ENCODE assay signal across 8 cellular contexts in genomic region chr2:3651686-3652516, GRCh38. TPM values are rescaled to one million over a fixed set of nuclear protein-coding genes. Genes with fewer than 3 reads are reported as not detected.
DNase-seq lines count a peak whose midpoint lies in the region; ATAC-seq and TF ChIP-seq lines count a peak whose summit lies in the region.

No MANE protein-coding gene starts in this region.

- no peak for TF ChIP-seq CTCF in AG09309 (IDR thresholded peaks at IDR 0.05; ENCODE audit: control insufficient read depth, insufficient read depth, low read depth, low read length, missing control alignments)
- no peak for TF ChIP-seq CTCF in foreskin keratinocyte (conservative IDR thresholded peaks at IDR 0.05)
- no peak for TF ChIP-seq CTCF in suprapubic skin (IDR thresholded peaks at IDR 0.05)

- H2AFZ ChIP-seq in neuron (ENCODE audit: low read depth, low read length), result peak overlapping the region; percentile 32

- H3K27ac ChIP-seq in foreskin keratinocyte (no peak overlapping the region), suprapubic skin (no peak overlapping the region)

- H3K27me3 ChIP-seq in foreskin keratinocyte (peaks cover 10% of the 10 kb centered on the region), neuron (ENCODE audit: insufficient read depth, low read length) (no peaks in the 10 kb centered on the region), suprapubic skin (peaks cover 18% of the 10 kb centered on the region)

- H3K36me3 ChIP-seq in neuron (ENCODE audit: insufficient read depth, low read length) (no peaks in the 10 kb centered on the region), suprapubic skin (no peaks in the 10 kb centered on the region)

- no peak for TF ChIP-seq POLR2A in suprapubic skin (IDR thresholded peaks at IDR 0.05)

- no peaks in the 10 kb centered on the region for H3K4me1 ChIP-seq in foreskin keratinocyte
- peaks cover 30% of the 10 kb centered on the region for H3K4me1 ChIP-seq in neuron (ENCODE audit: insufficient read depth, low read length)
- peaks cover 11% of the 10 kb centered on the region for H3K4me1 ChIP-seq in suprapubic skin

- 46% methylated on average over 27 of the region's 42 CpGs for WGBS in suprapubic skin

- ATAC-seq in GM19043 (IDR thresholded peaks at IDR 0.05; ENCODE audit: low read depth, unreplicated experiment) (peak; percentile 86), HG03378 (IDR thresholded peaks at IDR 0.05; ENCODE audit: unreplicated experiment) (peak; percentile 84), foreskin keratinocyte (peak; percentile 28)

- no peak for DNase-seq in AG09309 (ENCODE audit: low read depth)
- peak; percentile 95 for DNase-seq in NCI-H69 (lab: John Stamatoyannopoulos, UW)
- DNase-seq in activated T-helper 1 cell treated with anti-CD3 and anti-CD28 coated beads, Interleukin-2, amount 50 U/mL, for 16 hours (ENCODE audit: low read depth in 1 of 2, low spot score in 1 of 2), result peak; percentile 22 to 28
- DNase-seq in foreskin keratinocyte, result no peak
- no peak for DNase-seq in suprapubic skin (ENCODE audit: low spot score in 2 of 2)

- peak overlapping the region; percentile 18 for H3K4me3 ChIP-seq in AG09309 (ENCODE audit: control insufficient read depth, low read depth, low read length)
- peak overlapping the region; percentile 62 for H3K4me3 ChIP-seq in neuron (ENCODE audit: low read length)
- H3K4me3 ChIP-seq in suprapubic skin, result peak overlapping the region; percentile 31

- TF ChIP-seq EP300 in suprapubic skin (IDR thresholded peaks at IDR 0.05), result no peak

- peaks cover 4% of the 10 kb centered on the region for H3K9me3 ChIP-seq in neuron (ENCODE audit: low read length)
- no peaks in the 10 kb centered on the region for H3K9me3 ChIP-seq in suprapubic skin

RNA-seq across cellular contexts. Expression of gene ALLC, which starts 6.1 kb away (rescaled TPM):
- total RNA-seq in foreskin keratinocyte (not detected in 2 replicates), suprapubic skin (not detected)
- polyA plus RNA-seq in foreskin keratinocyte, result not detected in 2 replicates

RNA-seq across cellular contexts. Expression of gene DCDC2C, which starts 51.5 kb away (rescaled TPM):
- total RNA-seq in foreskin keratinocyte (not detected in 2 replicates), suprapubic skin (1 to 10 TPM in 1 of 4 donors, not detected in 3; 1.0 TPM)
- polyA plus RNA-seq in foreskin keratinocyte, result not detected in 2 replicates

RNA-seq across cellular contexts. Expression of gene COLEC11, which starts 57.0 kb away (rescaled TPM):
- total RNA-seq in foreskin keratinocyte, result not detected in 2 replicates
- not detected in 2 replicates for polyA plus RNA-seq in foreskin keratinocyte
- under 1 TPM in 2 of 4 donors, not detected in 2; 0.39 to 0.68 TPM for total RNA-seq in suprapubic skin

Comparison
In these comparisons a context has a peak if more than half of its experiments do, and no peak if none do; other contexts are left out.
1. DNase-seq: peak in NCI-H69 (single experiment) and activated T-helper 1 cell treated with anti-CD3 and anti-CD28 coated beads, Interleukin-2, amount 50 U/mL, for 16 hours (2 of 2); none in AG09309 (single experiment), foreskin keratinocyte (0 of 2) and suprapubic skin (0 of 2).
2. ATAC-seq: peak in every context shown above with its lines; median percentile 86 in GM19043; 84 in HG03378; 28 in foreskin keratinocyte.
3. Peak in every context shown above with its lines, with median percentiles within 50 percentile points of each other: H3K4me3 ChIP-seq.